In the genomic region with DNA sequence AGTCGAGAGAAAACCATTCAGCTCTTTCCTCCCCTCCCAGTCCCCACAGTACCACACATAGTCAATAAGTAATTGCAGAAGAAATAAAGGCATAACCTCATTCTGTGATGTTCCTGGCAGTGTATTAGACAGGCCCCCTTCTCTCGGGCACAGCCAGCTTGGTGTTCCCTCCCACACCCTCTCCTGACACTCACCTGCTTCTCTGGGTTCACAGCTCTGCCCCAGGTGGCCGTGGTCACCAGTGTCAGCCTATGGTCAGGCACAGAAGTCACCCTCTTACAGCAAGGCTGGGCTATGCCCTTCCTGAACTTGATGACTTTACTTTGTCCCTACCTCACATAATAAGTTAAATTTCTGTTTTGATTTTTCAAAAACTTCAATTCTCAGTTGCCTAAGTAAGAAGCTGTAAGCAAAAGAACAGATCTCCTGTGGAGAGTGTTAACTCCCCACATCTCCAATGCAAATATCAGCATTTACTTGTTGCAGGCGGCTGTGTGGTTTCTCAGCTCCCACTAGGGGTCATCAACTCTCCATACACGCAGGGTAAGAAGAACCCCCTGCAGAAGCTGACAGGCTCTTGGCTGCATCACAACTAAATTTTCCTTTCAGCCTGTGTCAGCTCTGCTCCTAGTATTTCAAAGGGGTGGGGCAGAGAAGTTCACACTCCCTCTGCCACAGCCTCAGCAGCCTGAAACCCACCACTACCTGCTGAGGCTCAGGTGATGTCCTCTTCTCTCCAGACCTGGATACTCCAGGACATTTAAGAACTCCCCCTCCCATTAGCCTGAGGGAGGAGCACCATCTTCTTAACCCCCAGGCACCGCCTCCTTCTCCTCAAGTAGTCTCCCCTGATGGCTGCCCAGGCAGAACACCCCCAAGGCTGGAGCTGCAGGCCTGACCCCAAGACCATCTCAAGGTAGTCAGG, we compare ENCODE assay signal across 8 cellular contexts.
A peak's percentile ranks its signal among the peaks of the same experiment; 100 is the strongest.
DNase-seq lines count a peak whose midpoint lies in the region; TF ChIP-seq lines count a peak whose summit lies in the region.
"Not testable (repeated sequence)": the region's sequence is repeated elsewhere in the genome, so short reads cannot be mapped to it uniquely, and the experiment has no call there.

No MANE protein-coding gene starts in this region.

- H3K9me3 ChIP-seq in Karpas-422 (ENCODE audit: low read length), result not testable (repeated sequence)

- not testable (repeated sequence) for H3K27me3 Mint-ChIP-seq in progenitor cell of endocrine pancreas

- not testable (repeated sequence) for H3K9me2 ChIP-seq in Karpas-422 (replicated peaks; ENCODE audit: insufficient read depth, low read length)

- H3K27me3 ChIP-seq in Karpas-422 (ENCODE audit: low read length), result not testable (repeated sequence)

- H3K27ac Mint-ChIP-seq in progenitor cell of endocrine pancreas, result not testable (repeated sequence)

- in situ Hi-C loops in GM13976 (cut with MboI; ENCODE audit: low sequenced_read_pairs, unreplicated experiment); SK-MEL-5 (cut with HindIII; ENCODE audit: low pct_unique_long_range_greater_than_20kb, low sequenced_read_pairs): not testable (repeated sequence)

- H3K36me3 ChIP-seq in Karpas-422 (ENCODE audit: insufficient read depth, low read length), result not testable (repeated sequence)

- TF ChIP-seq CTCF in AG09309 (IDR thresholded peaks at IDR 0.05; ENCODE audit: control insufficient read depth, insufficient read depth, low read depth, low read length, missing control alignments) (peak; percentile 36), GM13976 (IDR thresholded peaks at IDR 0.05; ENCODE audit: borderline replicate concordance, control extremely low read depth, extremely low read depth, insufficient read depth, missing control alignments) (peak; percentile 30), choroid plexus epithelial cell (conservative IDR thresholded peaks at IDR 0.05; ENCODE audit: low read depth, low read length) (peak; percentile 38), progenitor cell of endocrine pancreas (IDR thresholded peaks at IDR 0.05; ENCODE audit: unreplicated experiment) (peak; percentile 65)

- H2AFZ ChIP-seq in Karpas-422 (ENCODE audit: low read length), result not testable (repeated sequence)

- not testable (repeated sequence) for DNase-seq in AG09309 (ENCODE audit: low read depth); progenitor cell of endocrine pancreas (ENCODE audit: low spot score, unreplicated experiment)
- DNase-seq in GM13976 (ENCODE audit: low spot score) (peak; percentile 17), Karpas-422 (peak; percentile 75), NCI-H510A (lab: John Stamatoyannopoulos, UW) (peak; percentile 80), SK-MEL-5 (ENCODE audit: low read depth, low spot score) (peak; percentile 57), choroid plexus epithelial cell (ENCODE audit: low read depth) (peak; percentile 68), inferior parietal cortex (ENCODE audit: extremely low spot score) (peak; percentile 8)

- not testable (repeated sequence) for H3K4me3 Mint-ChIP-seq in progenitor cell of endocrine pancreas (ENCODE audit: low read depth)

- not testable (repeated sequence) for H3K4me3 ChIP-seq in AG09309 (ENCODE audit: control insufficient read depth, low read depth, low read length); Karpas-422 (ENCODE audit: low read length); choroid plexus epithelial cell (ENCODE audit: low read depth, low read length)

- H4K20me1 ChIP-seq in Karpas-422 (ENCODE audit: insufficient read depth, low read depth, low read length), result not testable (repeated sequence)

- H3K79me2 ChIP-seq in Karpas-422 (ENCODE audit: low read length), result not testable (repeated sequence)

- H3K9me3 Mint-ChIP-seq in progenitor cell of endocrine pancreas (ENCODE audit: low read depth), result not testable (repeated sequence)

- peaks cover 15% of the 10 kb centered on the region for H3K4me1 Mint-ChIP-seq in progenitor cell of endocrine pancreas (ENCODE audit: low read depth)

- H3K4me1 ChIP-seq in Karpas-422 (ENCODE audit: low read length), result not testable (repeated sequence)

- H3K36me3 Mint-ChIP-seq in progenitor cell of endocrine pancreas (ENCODE audit: insufficient read depth), result not testable (repeated sequence)

- not testable (repeated sequence) for H3K9ac ChIP-seq in Karpas-422 (ENCODE audit: low read length)

- H3K4me2 ChIP-seq in Karpas-422 (ENCODE audit: low read depth, low read length, poor library complexity, severe bottlenecking), result not testable (repeated sequence)

- H3K27ac ChIP-seq in Karpas-422 (ENCODE audit: low read length), result not testable (repeated sequence)
